ENCODE assay signal across 8 cellular contexts in genomic region chr6:26474439-26474881, GRCh38. TPM values are rescaled to one million over a fixed set of nuclear protein-coding genes. Genes with fewer than 3 reads are reported as not detected.
DNase-seq lines count a peak whose midpoint lies in the region; ATAC-seq and TF ChIP-seq lines count a peak whose summit lies in the region.

No MANE protein-coding gene starts in this region.

- no peaks in the 10 kb centered on the region for H3K27me3 ChIP-seq in kidney epithelial cell (ENCODE audit: control insufficient read depth, insufficient read depth, low read length)
- no peaks in the 10 kb centered on the region for H3K27me3 ChIP-seq in thyroid gland

- peaks cover 28% of the 10 kb centered on the region for H3K4me1 Mint-ChIP-seq in activated CD4-positive, alpha-beta T cell treated with anti-CD3 and anti-CD28 coated beads, Interleukin-2, amount 10 ng/mL, durations not matched to agents 24 days and 14 days

- DNase-seq in activated CD4-positive, alpha-beta T cell treated with anti-CD3 and anti-CD28 coated beads, Interleukin-2, amount 10 ng/mL, durations not matched to agents 24 days and 14 days = no peak
- no peak for DNase-seq in activated CD4-positive, alpha-beta T cell treated with anti-CD3 and anti-CD28 coated beads for 4 hours
- no peak for DNase-seq in activated naive CD4-positive, alpha-beta T cell treated with anti-CD3 and anti-CD28 coated beads, Interleukin-2, amount 50 U/mL, for 72 hours (ENCODE audit: low spot score in 2 of 2)
- no peak for DNase-seq in kidney epithelial cell (ENCODE audit: low read depth)
- no peak for DNase-seq in thyroid gland
- no peak for DNase-seq in hippocampal formation (lab: John Stamatoyannopoulos, UW)

- peak overlapping the region; percentile 96 for H3K4me3 Mint-ChIP-seq in activated CD4-positive, alpha-beta T cell treated with anti-CD3 and anti-CD28 coated beads, Interleukin-2, amount 10 ng/mL, durations not matched to agents 24 days and 14 days

- H3K27me3 Mint-ChIP-seq in activated CD4-positive, alpha-beta T cell treated with anti-CD3 and anti-CD28 coated beads, Interleukin-2, amount 10 ng/mL, durations not matched to agents 24 days and 14 days = no peaks in the 10 kb centered on the region

- ATAC-seq in activated naive CD4-positive, alpha-beta T cell treated with anti-CD3 and anti-CD28 coated beads, Interleukin-2, amount 50 U/mL, for 72 hours = no peak
- ATAC-seq in GM19023 (IDR thresholded peaks at IDR 0.05; ENCODE audit: unreplicated experiment) (no peak), HG03175 (IDR thresholded peaks at IDR 0.05; ENCODE audit: unreplicated experiment) (no peak)

- peak overlapping the region; percentile 44 for H3K4me3 ChIP-seq in kidney epithelial cell (ENCODE audit: low read depth, low read length)
- H3K4me3 ChIP-seq in thyroid gland (replicated peaks in 1 of 3) = peak overlapping the region in 2 of 3 donors; percentile 17 to 18

- H3K9me3 ChIP-seq in thyroid gland = no peaks in the 10 kb centered on the region

- H3K4me1 ChIP-seq in thyroid gland = no peaks in the 10 kb centered on the region

- peaks cover 6% of the 10 kb centered on the region for H3K9me3 Mint-ChIP-seq in activated CD4-positive, alpha-beta T cell treated with anti-CD3 and anti-CD28 coated beads, Interleukin-2, amount 10 ng/mL, durations not matched to agents 24 days and 14 days
- H3K9me3 Mint-ChIP-seq in activated naive CD4-positive, alpha-beta T cell treated with anti-CD3 and anti-CD28 coated beads, Interleukin-2, amount 50 U/mL, for 72 hours = peaks cover 8 to 13% of the 10 kb centered on the region in 2 donors

- WGBS in thyroid gland, 2 donors = 63 to 71% methylated on average over 2 of the region's 2 CpGs

- no peak for TF ChIP-seq POLR2A in thyroid gland (IDR thresholded peaks at IDR 0.05)

- peak overlapping the region; percentile 83 to 92 (median 90) for H3K27ac ChIP-seq in thyroid gland

- TF ChIP-seq CTCF in kidney epithelial cell (IDR thresholded peaks at IDR 0.05; ENCODE audit: insufficient read depth, low read length, poor library complexity, severe bottlenecking) = no peak
- no peak for TF ChIP-seq CTCF in thyroid gland (IDR thresholded peaks at IDR 0.05)

- H3K36me3 Mint-ChIP-seq in activated CD4-positive, alpha-beta T cell treated with anti-CD3 and anti-CD28 coated beads, Interleukin-2, amount 10 ng/mL, durations not matched to agents 24 days and 14 days (ENCODE audit: low read depth) = peaks cover 22% of the 10 kb centered on the region
- peaks cover 31 to 50% of the 10 kb centered on the region in 2 donors for H3K36me3 Mint-ChIP-seq in activated naive CD4-positive, alpha-beta T cell treated with anti-CD3 and anti-CD28 coated beads, Interleukin-2, amount 50 U/mL, for 72 hours

- intact Hi-C loops in activated CD4-positive, alpha-beta T cell treated with anti-CD3 and anti-CD28 coated beads, Interleukin-2, amount 10 ng/mL, durations not matched to agents 24 days and 14 days (cut with micrococcal nuclease) = loop anchor here (1.0 to 2.0 kb wide), 2 partner anchors 47 to 72 kb away; partner anchors contain the start of gene BTN3A1
- intact Hi-C loops in thyroid gland (cut with DNase I) = no loop called here

- H3K36me3 ChIP-seq in kidney epithelial cell (ENCODE audit: control insufficient read depth, insufficient read depth, low read length) (no peaks in the 10 kb centered on the region), thyroid gland (no peaks in the 10 kb centered on the region)

- H3K27ac Mint-ChIP-seq in activated CD4-positive, alpha-beta T cell treated with anti-CD3 and anti-CD28 coated beads, Interleukin-2, amount 10 ng/mL, durations not matched to agents 24 days and 14 days = peak overlapping the region; percentile 100
- peak overlapping the region; percentile 99 to 100 for H3K27ac Mint-ChIP-seq in activated naive CD4-positive, alpha-beta T cell treated with anti-CD3 and anti-CD28 coated beads, Interleukin-2, amount 50 U/mL, for 72 hours

RNA-seq across cellular contexts. Expression of gene BTN2A1, which starts 16.7 kb away (rescaled TPM):
- total RNA-seq in activated CD4-positive, alpha-beta T cell treated with anti-CD3 and anti-CD28 coated beads, Interleukin-2, amount 10 ng/mL, durations not matched to agents 24 days and 14 days = 16.5 and 19.8 TPM in 2 replicates
- 10 to 100 TPM; 21.8 to 37.0 TPM for total RNA-seq in activated naive CD4-positive, alpha-beta T cell treated with anti-CD3 and anti-CD28 coated beads, Interleukin-2, amount 50 U/mL, for 72 hours
- total RNA-seq in kidney epithelial cell (11.8 and 17.5 TPM in 2 replicates), thyroid gland (10 to 100 TPM in 3 of 4 donors, 1 to 10 TPM in 1; 9.9 to 12.3 (median 11.6) TPM)

RNA-seq across cellular contexts. Expression of gene BTN1A1, which starts 25.6 kb away (rescaled TPM):
- total RNA-seq in activated CD4-positive, alpha-beta T cell treated with anti-CD3 and anti-CD28 coated beads, Interleukin-2, amount 10 ng/mL, durations not matched to agents 24 days and 14 days = 0.07 TPM in 1 of 2 replicates, not detected in the other
- under 1 TPM in 1 of 2 donors, not detected in 1; 0.16 TPM for total RNA-seq in activated naive CD4-positive, alpha-beta T cell treated with anti-CD3 and anti-CD28 coated beads, Interleukin-2, amount 50 U/mL, for 72 hours
- total RNA-seq in kidney epithelial cell (not detected in 2 replicates), thyroid gland (not detected)

RNA-seq across cellular contexts. Expression of gene BTN3A3, which starts 34.2 kb away (rescaled TPM):
- total RNA-seq in activated CD4-positive, alpha-beta T cell treated with anti-CD3 and anti-CD28 coated beads, Interleukin-2, amount 10 ng/mL, durations not matched to agents 24 days and 14 days = 37.7 and 38.2 TPM in 2 replicates
- total RNA-seq in activated naive CD4-positive, alpha-beta T cell treated with anti-CD3 and anti-CD28 coated beads, Interleukin-2, amount 50 U/mL, for 72 hours = 10 to 100 TPM; 49.7 to 63.8 TPM
- 3.3 and 8.0 TPM in 2 replicates for total RNA-seq in kidney epithelial cell
- 10 to 100 TPM in 3 of 4 donors, 1 to 10 TPM in 1; 7.5 to 19.1 (median 13.9) TPM for total RNA-seq in thyroid gland
